31 cellular contexts compared by ENCODE assay signal in the genomic region with DNA sequence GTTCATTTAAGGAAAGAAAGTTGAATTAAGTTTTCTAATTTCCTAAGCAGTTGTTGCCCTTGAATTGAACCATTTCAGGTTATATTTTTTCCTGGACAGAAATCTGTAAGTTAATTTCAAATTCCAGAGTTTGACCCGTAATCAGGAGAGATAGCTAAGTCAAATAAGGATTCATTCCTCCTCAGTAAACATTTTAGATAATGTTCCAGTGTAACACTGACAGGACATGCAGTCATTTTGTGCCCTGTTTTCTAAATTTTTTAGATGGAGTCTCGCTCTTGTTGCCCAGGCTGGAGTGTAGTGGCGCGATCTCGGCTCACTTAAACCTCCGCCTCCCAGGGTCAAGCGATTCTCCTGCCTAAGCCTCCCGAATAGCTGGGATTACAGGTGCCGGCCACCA.
"Had no signal": no experiment of that assay in that cellular context is flagged by ENCODE, and none has a peak within 500 bp of the region (broad histone marks: within the 10 kb centered on the region; RNA-seq: fewer than 3 reads in every experiment).

No MANE protein-coding gene starts in this region.

- H3K4me3 ChIP-seq: ascending aorta, cardiac muscle cell had no signal

- FAIRE-seq: bronchial epithelial cell, TTC549 had no signal

- H3K4me1 ChIP-seq: ascending aorta had no signal

- H3K9me3 ChIP-seq: ascending aorta had no signal

- H3K36me3 ChIP-seq: ascending aorta, cardiac muscle cell had no signal

- ATAC-seq: activated CD8-positive, alpha-beta memory T cell treated with anti-CD3 and anti-CD28 coated beads, Interleukin-2, amount 10 ng/mL, durations not matched to agents 7 days and 5 days; activated CD8-positive, alpha-beta T cell treated with anti-CD3 and anti-CD28 coated beads, Interleukin-2, amount 10 ng/mL, durations not matched to agents 7 days and 5 days; activated naive CD8-positive, alpha-beta T cell treated with anti-CD3 and anti-CD28 coated beads, Interleukin-2, amount 50 U/mL, for 24 hours had no signal

- H3K27me3 ChIP-seq: ascending aorta, cardiac muscle cell had no signal

- DNase-seq: activated B cell treated with CpG ODN at 0.5 μM for 24 hours; activated CD4-positive, alpha-beta memory T cell treated with anti-CD3 and anti-CD28 coated beads, Interleukin-2, amount 10 ng/mL, durations not matched to agents 7 days and 5 days; activated CD4-positive, alpha-beta T cell treated with anti-CD3 and anti-CD28 coated beads for 4 hours; activated CD4-positive, alpha-beta T cell treated with anti-CD3 and anti-CD28 coated beads, Interleukin-2, amount 10 ng/mL, durations not matched to agents 24 days and 14 days; activated CD4-positive, alpha-beta T cell treated with anti-CD3 and anti-CD28 coated beads, Interleukin-2, amount 50 U/mL, for 1 hour; activated CD4-positive, alpha-beta T cell treated with anti-CD3 and anti-CD28 coated beads, Interleukin-2, amount 50 U/mL, for 4 hours; activated CD4-positive, CD25-positive, alpha-beta regulatory T cell treated with anti-CD3 and anti-CD28 coated beads, Interleukin-2, amount 50 U/mL, for 72 hours; activated CD8-positive, alpha-beta memory T cell treated with anti-CD3 and anti-CD28 coated beads for 24 hours; activated CD8-positive, alpha-beta memory T cell treated with anti-CD3 and anti-CD28 coated beads, Interleukin-2, amount 10 ng/mL, durations not matched to agents 7 days and 5 days; activated CD8-positive, alpha-beta memory T cell treated with anti-CD3 and anti-CD28 coated beads, Interleukin-2, amount 50 U/mL, for 48 hours; activated CD8-positive, alpha-beta T cell treated with anti-CD3 and anti-CD28 coated beads, Interleukin-2, amount 10 ng/mL, durations not matched to agents 7 days and 5 days; activated effector memory CD4-positive, alpha-beta T cell treated with Interleukin-2 at 50 U/mL for 16 hours; activated gamma-delta T cell; activated naive CD4-positive, alpha-beta T cell treated with anti-CD3 and anti-CD28 coated beads, Interleukin-2, amount 10 ng/mL, durations not matched to agents 7 days and 5 days; activated naive CD4-positive, alpha-beta T cell treated with Interleukin-2 at 50 U/mL for 16 hours; activated naive CD8-positive, alpha-beta T cell treated with anti-CD3 and anti-CD28 coated beads, Interleukin-2, amount 10 ng/mL, durations not matched to agents 7 days and 5 days; activated naive CD8-positive, alpha-beta T cell treated with anti-CD3 and anti-CD28 coated beads, Interleukin-2, amount 50 U/mL, for 24 hours; activated T-cell treated with anti-CD3 and anti-CD28 coated beads, Interleukin-2, amount 50 U/mL, for 24 hours; activated T-cell treated with anti-CD3 and anti-CD28 coated beads, Interleukin-2, amount 50 U/mL, for 48 hours; amygdala; anterior cingulate cortex; caudate nucleus; SW 1271; T-helper 1 cell; T-helper 2 cell; T-helper 9 cell had no signal

- H3K27ac ChIP-seq: ascending aorta, cardiac muscle cell, VCaP had no signal
